In genomic region chr5:110726249-110727024, GRCh38 we compare ENCODE assay signal across 1 cellular context.
TF ChIP-seq lines count a peak whose summit lies in the region.

TMEM232 (minus strand) TSS chr5:110726671; CDS start chr5:110667352, 59,319 bp downstream.

TF ChIP-seq in K562, 482 proteins besides CTCF, POLR2A, EP300 and RAD21 (continued from another document and continues in another):
- TF ChIP-seq ZMIZ1 (IDR thresholded peaks at IDR 0.05; ENCODE audit: low read depth in 2 of 2, low read length in 2 of 2) (no peak), MAX (CRISPR knock-in tag; IDR thresholded peaks at IDR 0.05) (no peak), ZNF24 (IDR thresholded peaks at IDR 0.05) (no peak), ZNF395 (CRISPR knock-in tag; IDR thresholded peaks at IDR 0.05) (no peak), GMEB1 (CRISPR knock-in tag; IDR thresholded peaks at IDR 0.05) (no peak), TSHZ1 (CRISPR knock-in tag; IDR thresholded peaks at IDR 0.05) (no peak), E2F6 (IDR thresholded peaks at IDR 0.05; ENCODE audit: borderline replicate concordance in 1 of 2, extremely low read depth in 1 of 2, insufficient read depth in 1 of 2, insufficient read length in 1 of 2, low read depth in 1 of 2, low read length in 1 of 2, poor library complexity in 1 of 2, severe bottlenecking in 1 of 2) (no peak), PHF8 (IDR thresholded peaks at IDR 0.05; ENCODE audit: borderline replicate concordance, low read length) (no peak), KLF6 (CRISPR knock-in tag; IDR thresholded peaks at IDR 0.05; ENCODE audit: borderline replicate concordance) (no peak), ZSCAN32 (CRISPR knock-in tag; IDR thresholded peaks at IDR 0.05) (no peak), ZBTB9 (CRISPR knock-in tag; IDR thresholded peaks at IDR 0.05) (no peak), CSDE1 (IDR thresholded peaks at IDR 0.05) (peak in 1 of 2 experiments; percentile 67; a peak in 2 of 4 replicates), EGR1 (conservative IDR thresholded peaks at IDR 0.05) (no peak), ZBTB43 (CRISPR knock-in tag; IDR thresholded peaks at IDR 0.05) (no peak), SRSF1 (IDR thresholded peaks at IDR 0.05; ENCODE audit: low read depth, low read length) (no peak), GTF2A2 (tag; IDR thresholded peaks at IDR 0.05) (no peak), NRF1 (conservative IDR thresholded peaks at IDR 0.05 in 1 of 2, IDR thresholded peaks at IDR 0.05 in 1 of 2) (0 out of 4 replicates have a peak, but pooled peaks have one; percentile 3 to 14), PBX2 (CRISPR knock-in tag; IDR thresholded peaks at IDR 0.05; ENCODE audit: low read depth) (no peak), PBX2 (tag; conservative IDR thresholded peaks at IDR 0.05; ENCODE audit: low read depth) (peak; percentile 57; the same call in 1 of the 2 replicates), ZNF589 (CRISPR knock-in tag; IDR thresholded peaks at IDR 0.05; ENCODE audit: low read depth) (no peak), CLOCK (CRISPR knock-in tag; IDR thresholded peaks at IDR 0.05; ENCODE audit: borderline replicate concordance) (no peak), COPS2 (conservative IDR thresholded peaks at IDR 0.05) (no peak), ZNF282 (CRISPR knock-in tag; IDR thresholded peaks at IDR 0.05) (no peak), MEF2A (IDR thresholded peaks at IDR 0.05; ENCODE audit: control insufficient read depth, low read depth, low read length) (no peak), ZNF668 (CRISPR knock-in tag; IDR thresholded peaks at IDR 0.05) (no peak), ZNF134 (CRISPR knock-in tag; conservative IDR thresholded peaks at IDR 0.05) (no peak), NEUROD1 (IDR thresholded peaks at IDR 0.05; ENCODE audit: borderline replicate concordance, low read depth, low read length, partially characterized antibody) (no peak), ZBTB33 (CRISPR knock-in tag; IDR thresholded peaks at IDR 0.05) (no peak), KLF16 (IDR thresholded peaks at IDR 0.05) (no peak), NFE2 (IDR thresholded peaks at IDR 0.05; ENCODE audit: low read depth) (no peak), ZNF280B (CRISPR knock-in tag; IDR thresholded peaks at IDR 0.05) (no peak), ARHGAP35 (IDR thresholded peaks at IDR 0.05; ENCODE audit: partially characterized antibody) (no peak)
